1 cellular context compared by ENCODE assay signal in the genomic region with DNA sequence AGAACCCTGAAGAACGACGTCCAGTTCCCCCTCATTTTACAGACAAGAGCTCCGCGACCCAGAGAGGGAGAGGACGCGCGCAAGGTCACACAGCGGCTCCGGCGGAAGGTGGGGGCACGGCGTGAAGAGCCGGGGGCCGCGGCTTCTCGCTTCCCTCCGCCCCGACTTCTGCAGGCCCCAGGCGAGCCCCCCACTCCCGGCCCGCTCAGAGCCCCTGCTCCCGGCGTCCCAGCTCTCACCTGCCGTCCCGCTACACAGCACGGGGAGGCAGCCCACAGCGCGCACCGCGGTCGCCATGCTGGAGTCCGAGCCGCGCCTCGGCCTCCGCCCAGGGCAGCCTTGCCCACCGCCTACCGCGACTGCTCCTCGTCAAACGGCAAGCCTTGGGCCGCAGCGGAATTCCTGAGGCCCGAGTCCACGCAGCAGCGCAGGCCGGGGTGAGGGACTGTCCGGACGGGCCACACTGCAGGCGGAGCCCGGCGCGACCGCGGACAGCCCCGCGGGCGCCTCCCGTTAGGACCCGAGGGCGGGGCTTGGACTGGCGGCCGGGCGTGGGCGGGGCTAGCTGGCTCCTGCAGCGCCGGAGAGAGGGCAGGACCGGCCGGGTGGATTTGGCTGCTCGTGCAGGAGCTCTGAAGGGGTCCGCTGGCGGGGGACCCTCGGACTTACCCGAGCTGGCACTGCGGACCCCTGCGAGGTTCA.
TF ChIP-seq lines count a peak whose summit lies in the region.

A gene (minus strand): TSS at position 314 of the 702 bp plus-strand sequence. CDS start 17 bp downstream, at position 297.

TF ChIP-seq in HepG2, 621 proteins besides CTCF, POLR2A, EP300 and RAD21 (continued from another document and continues in another):
- TF ChIP-seq, protein P1, sequence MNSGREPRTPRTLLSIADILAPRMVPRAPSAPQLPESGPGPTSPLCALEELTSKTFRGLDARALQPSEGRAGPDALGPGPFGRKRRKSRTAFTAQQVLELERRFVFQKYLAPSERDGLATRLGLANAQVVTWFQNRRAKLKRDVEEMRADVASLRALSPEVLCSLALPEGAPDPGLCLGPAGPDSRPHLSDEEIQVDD (CRISPR knock-in tag; IDR thresholded peaks at IDR 0.05; ENCODE audit: borderline replicate concordance): no peak
- TF ChIP-seq KDM3A (CRISPR knock-in tag; IDR thresholded peaks at IDR 0.05; ENCODE audit: low read depth) (peak; percentile 65; the same call in 1 of the 2 replicates), U2AF2 (IDR thresholded peaks at IDR 0.05; ENCODE audit: low read depth, low read length) (no peak), NFYB (CRISPR knock-in tag; IDR thresholded peaks at IDR 0.05) (peak; percentile 20), TCF7L2 (IDR thresholded peaks at IDR 0.05; ENCODE audit: low read depth, low read length) (no peak), STAG1 (CRISPR knock-in tag; IDR thresholded peaks at IDR 0.05) (no peak), TAF1 (CRISPR knock-in tag; IDR thresholded peaks at IDR 0.05) (peak; percentile 97), PHF8 (CRISPR knock-in tag; IDR thresholded peaks at IDR 0.05) (peak; percentile 99), ZNF670 (CRISPR knock-in tag; IDR thresholded peaks at IDR 0.05; ENCODE audit: borderline replicate concordance) (0 out of 2 replicates have a peak, but pooled peaks have one; percentile 77), ZNF260 (CRISPR knock-in tag; IDR thresholded peaks at IDR 0.05; ENCODE audit: borderline replicate concordance, low read depth) (no peak), ZNF44 (CRISPR knock-in tag; IDR thresholded peaks at IDR 0.05) (no peak), ELF3 (CRISPR knock-in tag; IDR thresholded peaks at IDR 0.05) (peak; percentile 76)
- TF ChIP-seq, protein P2, sequence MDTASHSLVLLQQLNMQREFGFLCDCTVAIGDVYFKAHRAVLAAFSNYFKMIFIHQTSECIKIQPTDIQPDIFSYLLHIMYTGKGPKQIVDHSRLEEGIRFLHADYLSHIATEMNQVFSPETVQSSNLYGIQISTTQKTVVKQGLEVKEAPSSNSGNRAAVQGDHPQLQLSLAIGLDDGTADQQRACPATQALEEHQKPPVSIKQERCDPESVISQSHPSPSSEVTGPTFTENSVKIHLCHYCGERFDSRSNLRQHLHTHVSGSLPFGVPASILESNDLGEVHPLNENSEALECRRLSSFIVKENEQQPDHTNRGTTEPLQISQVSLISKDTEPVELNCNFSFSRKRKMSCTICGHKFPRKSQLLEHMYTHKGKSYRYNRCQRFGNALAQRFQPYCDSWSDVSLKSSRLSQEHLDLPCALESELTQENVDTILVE (CRISPR knock-in tag; IDR thresholded peaks at IDR 0.05): 0 out of 2 replicates have a peak, but pooled peaks have one; percentile 40
- TF ChIP-seq, protein P3, sequence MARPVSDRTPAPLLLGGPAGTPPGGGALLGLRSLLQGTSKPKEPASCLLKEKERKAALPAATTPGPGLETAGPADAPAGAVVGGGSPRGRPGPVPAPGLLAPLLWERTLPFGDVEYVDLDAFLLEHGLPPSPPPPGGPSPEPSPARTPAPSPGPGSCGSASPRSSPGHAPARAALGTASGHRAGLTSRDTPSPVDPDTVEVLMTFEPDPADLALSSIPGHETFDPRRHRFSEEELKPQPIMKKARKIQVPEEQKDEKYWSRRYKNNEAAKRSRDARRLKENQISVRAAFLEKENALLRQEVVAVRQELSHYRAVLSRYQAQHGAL (CRISPR knock-in tag; IDR thresholded peaks at IDR 0.05; ENCODE audit: not compliant biosample characterization): no peak
- TF ChIP-seq, protein P4, sequence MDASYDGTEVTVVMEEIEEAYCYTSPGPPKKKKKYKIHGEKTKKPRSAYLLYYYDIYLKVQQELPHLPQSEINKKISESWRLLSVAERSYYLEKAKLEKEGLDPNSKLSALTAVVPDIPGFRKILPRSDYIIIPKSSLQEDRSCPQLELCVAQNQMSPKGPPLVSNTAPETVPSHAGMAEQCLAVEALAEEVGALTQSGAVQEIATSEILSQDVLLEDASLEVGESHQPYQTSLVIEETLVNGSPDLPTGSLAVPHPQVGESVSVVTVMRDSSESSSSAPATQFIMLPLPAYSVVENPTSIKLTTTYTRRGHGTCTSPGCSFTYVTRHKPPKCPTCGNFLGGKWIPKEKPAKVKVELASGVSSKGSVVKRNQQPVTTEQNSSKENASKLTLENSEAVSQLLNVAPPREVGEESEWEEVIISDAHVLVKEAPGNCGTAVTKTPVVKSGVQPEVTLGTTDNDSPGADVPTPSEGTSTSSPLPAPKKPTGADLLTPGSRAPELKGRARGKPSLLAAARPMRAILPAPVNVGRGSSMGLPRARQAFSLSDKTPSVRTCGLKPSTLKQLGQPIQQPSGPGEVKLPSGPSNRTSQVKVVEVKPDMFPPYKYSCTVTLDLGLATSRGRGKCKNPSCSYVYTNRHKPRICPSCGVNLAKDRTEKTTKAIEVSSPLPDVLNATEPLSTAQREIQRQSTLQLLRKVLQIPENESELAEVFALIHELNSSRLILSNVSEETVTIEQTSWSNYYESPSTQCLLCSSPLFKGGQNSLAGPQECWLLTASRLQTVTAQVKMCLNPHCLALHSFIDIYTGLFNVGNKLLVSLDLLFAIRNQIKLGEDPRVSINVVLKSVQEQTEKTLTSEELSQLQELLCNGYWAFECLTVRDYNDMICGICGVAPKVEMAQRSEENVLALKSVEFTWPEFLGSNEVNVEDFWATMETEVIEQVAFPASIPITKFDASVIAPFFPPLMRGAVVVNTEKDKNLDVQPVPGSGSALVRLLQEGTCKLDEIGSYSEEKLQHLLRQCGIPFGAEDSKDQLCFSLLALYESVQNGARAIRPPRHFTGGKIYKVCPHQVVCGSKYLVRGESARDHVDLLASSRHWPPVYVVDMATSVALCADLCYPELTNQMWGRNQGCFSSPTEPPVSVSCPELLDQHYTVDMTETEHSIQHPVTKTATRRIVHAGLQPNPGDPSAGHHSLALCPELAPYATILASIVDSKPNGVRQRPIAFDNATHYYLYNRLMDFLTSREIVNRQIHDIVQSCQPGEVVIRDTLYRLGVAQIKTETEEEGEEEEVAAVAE (CRISPR knock-in tag; IDR thresholded peaks at IDR 0.05; ENCODE audit: borderline replicate concordance): peak; percentile 84; the same call in 1 of the 2 replicates
- TF ChIP-seq, protein P5, sequence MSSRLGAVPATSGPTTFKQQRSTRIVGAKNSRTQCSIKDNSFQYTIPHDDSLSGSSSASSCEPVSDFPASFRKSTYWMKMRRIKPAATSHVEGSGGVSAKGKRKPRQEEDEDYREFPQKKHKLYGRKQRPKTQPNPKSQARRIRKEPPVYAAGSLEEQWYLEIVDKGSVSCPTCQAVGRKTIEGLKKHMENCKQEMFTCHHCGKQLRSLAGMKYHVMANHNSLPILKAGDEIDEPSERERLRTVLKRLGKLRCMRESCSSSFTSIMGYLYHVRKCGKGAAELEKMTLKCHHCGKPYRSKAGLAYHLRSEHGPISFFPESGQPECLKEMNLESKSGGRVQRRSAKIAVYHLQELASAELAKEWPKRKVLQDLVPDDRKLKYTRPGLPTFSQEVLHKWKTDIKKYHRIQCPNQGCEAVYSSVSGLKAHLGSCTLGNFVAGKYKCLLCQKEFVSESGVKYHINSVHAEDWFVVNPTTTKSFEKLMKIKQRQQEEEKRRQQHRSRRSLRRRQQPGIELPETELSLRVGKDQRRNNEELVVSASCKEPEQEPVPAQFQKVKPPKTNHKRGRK (CRISPR knock-in tag; IDR thresholded peaks at IDR 0.05): no peak; the same call in 1 of the 2 replicates
- TF ChIP-seq, protein P6, sequence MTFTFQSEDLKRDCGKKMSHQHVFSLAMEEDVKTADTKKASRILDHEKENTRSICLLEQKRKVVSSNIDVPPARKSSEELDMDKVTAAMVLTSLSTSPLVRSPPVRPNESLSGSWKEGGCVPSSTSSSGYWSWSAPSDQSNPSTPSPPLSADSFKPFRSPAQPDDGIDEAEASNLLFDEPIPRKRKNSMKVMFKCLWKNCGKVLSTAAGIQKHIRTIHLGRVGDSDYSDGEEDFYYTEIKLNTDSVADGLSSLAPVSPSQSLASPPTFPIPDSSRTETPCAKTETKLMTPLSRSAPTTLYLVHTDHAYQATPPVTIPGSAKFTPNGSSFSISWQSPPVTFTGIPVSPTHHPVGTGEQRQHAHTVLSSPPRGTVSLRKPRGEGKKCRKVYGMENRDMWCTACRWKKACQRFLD (CRISPR knock-in tag; IDR thresholded peaks at IDR 0.05; ENCODE audit: borderline replicate concordance): peak; percentile 99; the same call in 1 of the 2 replicates
- TF ChIP-seq, protein P7, sequence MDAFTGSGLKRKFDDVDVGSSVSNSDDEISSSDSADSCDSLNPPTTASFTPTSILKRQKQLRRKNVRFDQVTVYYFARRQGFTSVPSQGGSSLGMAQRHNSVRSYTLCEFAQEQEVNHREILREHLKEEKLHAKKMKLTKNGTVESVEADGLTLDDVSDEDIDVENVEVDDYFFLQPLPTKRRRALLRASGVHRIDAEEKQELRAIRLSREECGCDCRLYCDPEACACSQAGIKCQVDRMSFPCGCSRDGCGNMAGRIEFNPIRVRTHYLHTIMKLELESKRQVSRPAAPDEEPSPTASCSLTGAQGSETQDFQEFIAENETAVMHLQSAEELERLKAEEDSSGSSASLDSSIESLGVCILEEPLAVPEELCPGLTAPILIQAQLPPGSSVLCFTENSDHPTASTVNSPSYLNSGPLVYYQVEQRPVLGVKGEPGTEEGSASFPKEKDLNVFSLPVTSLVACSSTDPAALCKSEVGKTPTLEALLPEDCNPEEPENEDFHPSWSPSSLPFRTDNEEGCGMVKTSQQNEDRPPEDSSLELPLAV (CRISPR knock-in tag; conservative IDR thresholded peaks at IDR 0.05; ENCODE audit: low read depth): no peak
- TF ChIP-seq, protein P8, sequence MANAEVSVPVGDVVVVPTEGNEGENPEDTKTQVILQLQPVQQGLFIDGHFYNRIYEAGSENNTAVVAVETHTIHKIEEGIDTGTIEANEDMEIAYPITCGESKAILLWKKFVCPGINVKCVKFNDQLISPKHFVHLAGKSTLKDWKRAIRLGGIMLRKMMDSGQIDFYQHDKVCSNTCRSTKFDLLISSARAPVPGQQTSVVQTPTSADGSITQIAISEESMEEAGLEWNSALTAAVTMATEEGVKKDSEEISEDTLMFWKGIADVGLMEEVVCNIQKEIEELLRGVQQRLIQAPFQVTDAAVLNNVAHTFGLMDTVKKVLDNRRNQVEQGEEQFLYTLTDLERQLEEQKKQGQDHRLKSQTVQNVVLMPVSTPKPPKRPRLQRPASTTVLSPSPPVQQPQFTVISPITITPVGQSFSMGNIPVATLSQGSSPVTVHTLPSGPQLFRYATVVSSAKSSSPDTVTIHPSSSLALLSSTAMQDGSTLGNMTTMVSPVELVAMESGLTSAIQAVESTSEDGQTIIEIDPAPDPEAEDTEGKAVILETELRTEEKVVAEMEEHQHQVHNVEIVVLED (CRISPR knock-in tag; IDR thresholded peaks at IDR 0.05; ENCODE audit: borderline replicate concordance): peak; percentile 86
- TF ChIP-seq, protein P9, sequence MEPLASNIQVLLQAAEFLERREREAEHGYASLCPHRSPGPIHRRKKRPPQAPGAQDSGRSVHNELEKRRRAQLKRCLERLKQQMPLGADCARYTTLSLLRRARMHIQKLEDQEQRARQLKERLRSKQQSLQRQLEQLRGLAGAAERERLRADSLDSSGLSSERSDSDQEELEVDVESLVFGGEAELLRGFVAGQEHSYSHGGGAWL (CRISPR knock-in tag; IDR thresholded peaks at IDR 0.05): peak; percentile 93; the same call in 1 of the 2 replicates
- TF ChIP-seq, protein P10, sequence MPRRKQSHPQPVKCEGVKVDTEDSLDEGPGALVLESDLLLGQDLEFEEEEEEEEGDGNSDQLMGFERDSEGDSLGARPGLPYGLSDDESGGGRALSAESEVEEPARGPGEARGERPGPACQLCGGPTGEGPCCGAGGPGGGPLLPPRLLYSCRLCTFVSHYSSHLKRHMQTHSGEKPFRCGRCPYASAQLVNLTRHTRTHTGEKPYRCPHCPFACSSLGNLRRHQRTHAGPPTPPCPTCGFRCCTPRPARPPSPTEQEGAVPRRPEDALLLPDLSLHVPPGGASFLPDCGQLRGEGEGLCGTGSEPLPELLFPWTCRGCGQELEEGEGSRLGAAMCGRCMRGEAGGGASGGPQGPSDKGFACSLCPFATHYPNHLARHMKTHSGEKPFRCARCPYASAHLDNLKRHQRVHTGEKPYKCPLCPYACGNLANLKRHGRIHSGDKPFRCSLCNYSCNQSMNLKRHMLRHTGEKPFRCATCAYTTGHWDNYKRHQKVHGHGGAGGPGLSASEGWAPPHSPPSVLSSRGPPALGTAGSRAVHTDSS (CRISPR knock-in tag; conservative IDR thresholded peaks at IDR 0.05): no peak
- TF ChIP-seq, protein P11, sequence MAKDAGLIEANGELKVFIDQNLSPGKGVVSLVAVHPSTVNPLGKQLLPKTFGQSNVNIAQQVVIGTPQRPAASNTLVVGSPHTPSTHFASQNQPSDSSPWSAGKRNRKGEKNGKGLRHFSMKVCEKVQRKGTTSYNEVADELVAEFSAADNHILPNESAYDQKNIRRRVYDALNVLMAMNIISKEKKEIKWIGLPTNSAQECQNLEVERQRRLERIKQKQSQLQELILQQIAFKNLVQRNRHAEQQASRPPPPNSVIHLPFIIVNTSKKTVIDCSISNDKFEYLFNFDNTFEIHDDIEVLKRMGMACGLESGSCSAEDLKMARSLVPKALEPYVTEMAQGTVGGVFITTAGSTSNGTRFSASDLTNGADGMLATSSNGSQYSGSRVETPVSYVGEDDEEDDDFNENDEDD (CRISPR knock-in tag; IDR thresholded peaks at IDR 0.05; ENCODE audit: borderline replicate concordance): peak; percentile 51; the same call in 1 of the 2 replicates
- TF ChIP-seq, protein P12, sequence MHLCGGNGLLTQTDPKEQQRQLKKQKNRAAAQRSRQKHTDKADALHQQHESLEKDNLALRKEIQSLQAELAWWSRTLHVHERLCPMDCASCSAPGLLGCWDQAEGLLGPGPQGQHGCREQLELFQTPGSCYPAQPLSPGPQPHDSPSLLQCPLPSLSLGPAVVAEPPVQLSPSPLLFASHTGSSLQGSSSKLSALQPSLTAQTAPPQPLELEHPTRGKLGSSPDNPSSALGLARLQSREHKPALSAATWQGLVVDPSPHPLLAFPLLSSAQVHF (CRISPR knock-in tag; IDR thresholded peaks at IDR 0.05): no peak
- TF ChIP-seq, protein P13, sequence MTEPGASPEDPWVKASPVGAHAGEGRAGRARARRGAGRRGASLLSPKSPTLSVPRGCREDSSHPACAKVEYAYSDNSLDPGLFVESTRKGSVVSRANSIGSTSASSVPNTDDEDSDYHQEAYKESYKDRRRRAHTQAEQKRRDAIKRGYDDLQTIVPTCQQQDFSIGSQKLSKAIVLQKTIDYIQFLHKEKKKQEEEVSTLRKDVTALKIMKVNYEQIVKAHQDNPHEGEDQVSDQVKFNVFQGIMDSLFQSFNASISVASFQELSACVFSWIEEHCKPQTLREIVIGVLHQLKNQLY (CRISPR knock-in tag; IDR thresholded peaks at IDR 0.05): no peak
- TF ChIP-seq, protein P14, sequence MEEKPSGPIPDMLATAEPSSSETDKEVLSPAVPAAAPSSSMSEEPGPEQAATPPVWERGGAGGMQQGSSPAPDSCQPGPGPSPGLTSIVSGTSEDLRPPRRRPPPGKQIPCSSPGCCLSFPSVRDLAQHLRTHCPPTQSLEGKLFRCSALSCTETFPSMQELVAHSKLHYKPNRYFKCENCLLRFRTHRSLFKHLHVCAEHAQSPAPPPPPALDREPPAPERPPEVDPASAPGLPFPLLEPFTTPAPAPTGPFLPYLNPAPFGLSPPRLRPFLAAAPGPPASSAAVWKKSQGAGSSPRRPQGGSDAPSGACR (CRISPR knock-in tag; IDR thresholded peaks at IDR 0.05): 0 out of 2 replicates have a peak, but pooled peaks have one; percentile 50
- TF ChIP-seq, protein P15, sequence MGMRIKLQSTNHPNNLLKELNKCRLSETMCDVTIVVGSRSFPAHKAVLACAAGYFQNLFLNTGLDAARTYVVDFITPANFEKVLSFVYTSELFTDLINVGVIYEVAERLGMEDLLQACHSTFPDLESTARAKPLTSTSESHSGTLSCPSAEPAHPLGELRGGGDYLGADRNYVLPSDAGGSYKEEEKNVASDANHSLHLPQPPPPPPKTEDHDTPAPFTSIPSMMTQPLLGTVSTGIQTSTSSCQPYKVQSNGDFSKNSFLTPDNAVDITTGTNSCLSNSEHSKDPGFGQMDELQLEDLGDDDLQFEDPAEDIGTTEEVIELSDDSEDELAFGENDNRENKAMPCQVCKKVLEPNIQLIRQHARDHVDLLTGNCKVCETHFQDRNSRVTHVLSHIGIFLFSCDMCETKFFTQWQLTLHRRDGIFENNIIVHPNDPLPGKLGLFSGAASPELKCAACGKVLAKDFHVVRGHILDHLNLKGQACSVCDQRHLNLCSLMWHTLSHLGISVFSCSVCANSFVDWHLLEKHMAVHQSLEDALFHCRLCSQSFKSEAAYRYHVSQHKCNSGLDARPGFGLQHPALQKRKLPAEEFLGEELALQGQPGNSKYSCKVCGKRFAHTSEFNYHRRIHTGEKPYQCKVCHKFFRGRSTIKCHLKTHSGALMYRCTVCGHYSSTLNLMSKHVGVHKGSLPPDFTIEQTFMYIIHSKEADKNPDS (CRISPR knock-in tag; IDR thresholded peaks at IDR 0.05): no peak
